In genomic region chr21:18170221-18170620, GRCh38 we compare ENCODE assay signal across 33 cellular contexts.
"Had no signal": no experiment of that assay in that cellular context is flagged by ENCODE, and none has a peak within 500 bp of the region (broad histone marks: within the 10 kb centered on the region; RNA-seq: fewer than 3 reads in every experiment).

No MANE protein-coding gene starts in this region.

- H3K9me3 ChIP-seq: adrenal gland, ascending aorta, body of pancreas, breast epithelium had no signal

- H3K4me3 ChIP-seq: adrenal gland, ascending aorta, body of pancreas, breast epithelium, cardiac muscle cell had no signal

- ATAC-seq: activated naive CD4-positive, alpha-beta T cell treated with anti-CD3 and anti-CD28 coated beads, Interleukin-2, amount 50 U/mL, for 72 hours; activated naive CD8-positive, alpha-beta T cell treated with anti-CD3 and anti-CD28 coated beads, Interleukin-2, amount 50 U/mL, for 24 hours; activated T-cell treated with anti-CD3 and anti-CD28 coated beads, Interleukin-2, amount 50 U/mL, for 4 hours; activated T-cell treated with anti-CD3 and anti-CD28 coated beads, Interleukin-2, amount 50 U/mL, for 72 hours; activated T-helper 17 cell treated with anti-CD3 and anti-CD28 coated beads, Interleukin-2, amount 50 U/mL, for 72 hours; body of pancreas had no signal

- H3K4me1 ChIP-seq: adrenal gland, ascending aorta, body of pancreas, breast epithelium had no signal

- H3K27me3 ChIP-seq: adrenal gland, ascending aorta, body of pancreas, brain microvascular endothelial cell, breast epithelium, cardiac muscle cell had no signal

- DNase-seq: activated effector memory CD4-positive, alpha-beta T cell treated with anti-CD3 and anti-CD28 coated beads, Interleukin-2, amount 50 U/mL, for 16 hours; activated effector memory CD4-positive, alpha-beta T cell treated with Interleukin-2 at 50 U/mL for 16 hours; activated gamma-delta T cell; activated gamma-delta T cell treated with Interleukin-2 at 50 U/mL for 16 hours; activated naive CD4-positive, alpha-beta T cell; activated naive CD4-positive, alpha-beta T cell treated with anti-CD3 and anti-CD28 coated beads for 36 hours; activated naive CD4-positive, alpha-beta T cell treated with anti-CD3 and anti-CD28 coated beads, Interleukin-2, amount 10 ng/mL, durations not matched to agents 7 days and 5 days; activated naive CD4-positive, alpha-beta T cell treated with anti-CD3 and anti-CD28 coated beads, Interleukin-2, amount 50 U/mL, for 16 hours; activated naive CD4-positive, alpha-beta T cell treated with Interleukin-2 at 50 U/mL for 16 hours; activated naive CD8-positive, alpha-beta T cell treated with anti-CD3 and anti-CD28 coated beads for 36 hours; activated naive CD8-positive, alpha-beta T cell treated with anti-CD3 and anti-CD28 coated beads, Interleukin-2, amount 10 ng/mL, durations not matched to agents 7 days and 5 days; activated naive CD8-positive, alpha-beta T cell treated with anti-CD3 and anti-CD28 coated beads, Interleukin-2, amount 50 U/mL, for 24 hours; activated T-cell treated with anti-CD3 and anti-CD28 coated beads, Interleukin-2, amount 50 U/mL, for 24 hours; activated T-cell treated with anti-CD3 and anti-CD28 coated beads, Interleukin-2, amount 50 U/mL, for 4 hours; activated T-cell treated with anti-CD3 and anti-CD28 coated beads, Interleukin-2, amount 50 U/mL, for 48 hours; activated T-cell treated with anti-CD3 and anti-CD28 coated beads, Interleukin-2, amount 50 U/mL, for 72 hours; adrenal gland; amniotic stem cell; amygdala; anterior cingulate cortex; aorta; body of pancreas; brain microvascular endothelial cell; caudate nucleus; central memory CD4-positive, alpha-beta T cell; cerebellar nuclear complex had no signal

- H3K27ac ChIP-seq: adrenal gland, ascending aorta, body of pancreas, brain microvascular endothelial cell, breast epithelium, cardiac muscle cell had no signal

- H3K36me3 ChIP-seq: adrenal gland, ascending aorta, brain microvascular endothelial cell, breast epithelium, cardiac muscle cell had no signal

- FAIRE-seq: astrocyte, bronchial epithelial cell had no signal
